23 cellular contexts compared by ENCODE assay signal in the genomic region with DNA sequence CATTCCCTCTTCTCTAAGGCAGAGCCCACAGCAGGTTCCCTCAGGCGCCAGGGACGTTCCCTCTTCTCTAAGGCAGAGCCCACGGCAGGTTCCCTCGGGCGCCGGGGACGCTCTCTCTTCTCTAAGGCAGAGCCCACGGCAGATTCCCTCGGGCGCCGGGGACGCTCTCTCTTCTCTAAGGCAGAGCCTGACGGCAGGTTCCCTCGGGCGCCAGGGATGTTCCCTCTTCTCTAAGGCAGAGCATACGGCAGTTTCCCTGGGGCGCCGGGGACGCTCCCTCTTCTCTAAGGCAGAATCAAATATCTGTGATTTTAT. TPM values are rescaled to one million over a fixed set of nuclear protein-coding genes. Genes with fewer than 3 reads are reported as not detected.
DNase-seq lines count a peak whose midpoint lies in the region; ATAC-seq and TF ChIP-seq lines count a peak whose summit lies in the region.
"Had no signal": no experiment of that assay in that cellular context is flagged by ENCODE, and none has a peak within 500 bp of the region (broad histone marks: within the 10 kb centered on the region; RNA-seq: fewer than 3 reads in every experiment).

No MANE protein-coding gene starts in this region.

- H3K9me2 ChIP-seq in GM23338 (ENCODE audit: insufficient read depth): no peaks in the 10 kb centered on the region

- no peak for ATAC-seq in GM23338
- ATAC-seq in foreskin keratinocyte: no peak
- ATAC-seq: gastroesophageal sphincter had no signal

- no peak for TF ChIP-seq CTCF in GM23338 (conservative IDR thresholded peaks at IDR 0.05; ENCODE audit: low read depth in 2 of 2)
- no peak for TF ChIP-seq CTCF in endodermal cell (conservative IDR thresholded peaks at IDR 0.05)
- no peak for TF ChIP-seq CTCF in osteoblast (IDR thresholded peaks at IDR 0.05; ENCODE audit: extremely low read depth, low read depth, low read length)
- no peak for TF ChIP-seq CTCF in foreskin keratinocyte (conservative IDR thresholded peaks at IDR 0.05)

- H3K4me1 ChIP-seq in GM23338 (ENCODE audit: insufficient read depth) (no peaks in the 10 kb centered on the region), endodermal cell (ENCODE audit: control insufficient read depth, insufficient read depth, low read length) (peaks cover 10% of the 10 kb centered on the region), osteoblast (ENCODE audit: insufficient read depth, low read length) (peaks cover 8% of the 10 kb centered on the region), foreskin keratinocyte (peaks cover 6% of the 10 kb centered on the region)
- H3K4me1 ChIP-seq: breast epithelium had no signal

- no peaks in the 10 kb centered on the region for H3K27me3 ChIP-seq in GM23338 (ENCODE audit: insufficient read depth)
- H3K27me3 ChIP-seq in endodermal cell (ENCODE audit: control insufficient read depth, insufficient read depth, low read length, poor library complexity, severe bottlenecking): no peaks in the 10 kb centered on the region
- H3K27me3 ChIP-seq in osteoblast (ENCODE audit: insufficient read depth, low read length): no peaks in the 10 kb centered on the region
- no peaks in the 10 kb centered on the region for H3K27me3 ChIP-seq in foreskin keratinocyte
- H3K27me3 ChIP-seq in H7 (ENCODE audit: control insufficient read depth, insufficient read depth, low read length): no peaks in the 10 kb centered on the region
- H3K27me3 ChIP-seq: breast epithelium, dorsolateral prefrontal cortex, gastroesophageal sphincter had no signal

- peaks cover 12% of the 10 kb centered on the region for H3K36me3 Mint-ChIP-seq in activated naive CD4-positive, alpha-beta T cell treated with anti-CD3 and anti-CD28 coated beads, Interleukin-2, amount 50 U/mL, for 24 hours
- peaks cover 15% of the 10 kb centered on the region for H3K36me3 Mint-ChIP-seq in activated naive CD4-positive, alpha-beta T cell treated with anti-CD3 and anti-CD28 coated beads for 36 hours (ENCODE audit: low read depth)
- H3K36me3 Mint-ChIP-seq in GM23338 (ENCODE audit: low read depth) (peaks cover 42% of the 10 kb centered on the region), endodermal cell (ENCODE audit: low read depth) (peaks cover 60% of the 10 kb centered on the region)

- H3K36me3 ChIP-seq in GM23338 (ENCODE audit: insufficient read depth): no peaks in the 10 kb centered on the region; the same call in 1 of the 2 replicates
- peaks cover 26% of the 10 kb centered on the region for H3K36me3 ChIP-seq in endodermal cell (ENCODE audit: control insufficient read depth, insufficient read depth, low read length)
- peaks cover 17% of the 10 kb centered on the region for H3K36me3 ChIP-seq in osteoblast (ENCODE audit: insufficient read depth, low read length)
- H3K36me3 ChIP-seq in H7 (replicated peaks; ENCODE audit: control insufficient read depth, insufficient read depth, low read length): peaks cover 8% of the 10 kb centered on the region
- H3K36me3 ChIP-seq: breast epithelium had no signal

- H3K27ac Mint-ChIP-seq in activated naive CD4-positive, alpha-beta T cell treated with anti-CD3 and anti-CD28 coated beads, Interleukin-2, amount 50 U/mL, for 24 hours: peak overlapping the region; percentile 51
- H3K27ac Mint-ChIP-seq in activated naive CD4-positive, alpha-beta T cell treated with anti-CD3 and anti-CD28 coated beads for 36 hours: no peak overlapping the region
- H3K27ac Mint-ChIP-seq in GM23338 (peak overlapping the region; percentile 76), endodermal cell (peak overlapping the region; percentile 58)

- H3K27ac ChIP-seq in GM23338 (ENCODE audit: low read depth): no peak overlapping the region
- peak overlapping the region; percentile 68 for H3K27ac ChIP-seq in endodermal cell (ENCODE audit: low read depth, low read length)
- no peak overlapping the region for H3K27ac ChIP-seq in osteoblast (ENCODE audit: low read depth, low read length)
- H3K27ac ChIP-seq in foreskin keratinocyte: no peak overlapping the region
- H3K27ac ChIP-seq: breast epithelium, dorsolateral prefrontal cortex, gastroesophageal sphincter had no signal

- H3K9ac ChIP-seq in endodermal cell (ENCODE audit: extremely low read depth, low read length, poor library complexity, severe bottlenecking): no peak overlapping the region

- H2AFZ ChIP-seq in GM23338 (no peak overlapping the region), osteoblast (ENCODE audit: low read length) (no peak overlapping the region)

- intact Hi-C loops in activated naive CD4-positive, alpha-beta T cell treated with anti-CD3 and anti-CD28 coated beads for 36 hours (cut with micrococcal nuclease): loop anchor here (5.0 to 10.0 kb wide), 2 partner anchors 181 to 197 kb away; no protein-coding TSS in a partner anchor

- H3K4me3 ChIP-seq in GM23338: no peak overlapping the region
- no peak overlapping the region for H3K4me3 ChIP-seq in endodermal cell (ENCODE audit: low read length)
- no peak overlapping the region for H3K4me3 ChIP-seq in osteoblast (ENCODE audit: insufficient read depth, low read length)
- H3K4me3 ChIP-seq in H7 (ENCODE audit: insufficient read depth, low read depth, low read length): no peak overlapping the region
- H3K4me3 ChIP-seq: breast epithelium, dorsolateral prefrontal cortex, gastroesophageal sphincter had no signal

- H3K4me3 Mint-ChIP-seq in activated naive CD4-positive, alpha-beta T cell treated with anti-CD3 and anti-CD28 coated beads, Interleukin-2, amount 50 U/mL, for 24 hours: no peak overlapping the region
- no peak overlapping the region for H3K4me3 Mint-ChIP-seq in activated naive CD4-positive, alpha-beta T cell treated with anti-CD3 and anti-CD28 coated beads for 36 hours
- H3K4me3 Mint-ChIP-seq in GM23338: peak overlapping the region; percentile 29; the same call in 1 of the 3 replicates
- H3K4me3 Mint-ChIP-seq in endodermal cell: no peak overlapping the region
- H3K4me3 Mint-ChIP-seq: activated naive CD8-positive, alpha-beta T cell treated with anti-CD3 and anti-CD28 coated beads, Interleukin-2, amount 10 ng/mL, durations not matched to agents 7 days and 5 days had no signal

- H3K4me2 ChIP-seq in GM23338 (no peak overlapping the region), osteoblast (ENCODE audit: insufficient read depth, low read length) (no peak overlapping the region)

- H3K79me2 ChIP-seq in GM23338 (replicated peaks; ENCODE audit: insufficient read depth) (0 out of 2 replicates have a peak, but pooled peaks cover under 1% of the 10 kb centered on the region), osteoblast (ENCODE audit: insufficient read depth, low read length) (no peaks in the 10 kb centered on the region)

- WGBS in endodermal cell (ENCODE audit: insufficient coverage in 1 of 2, insufficient read length in 1 of 2), 2 experiments: 74 to 84% methylated on average over 9 to 19 of the region's 19 CpGs

- peaks cover 53% of the 10 kb centered on the region for H3K4me1 Mint-ChIP-seq in activated naive CD4-positive, alpha-beta T cell treated with anti-CD3 and anti-CD28 coated beads, Interleukin-2, amount 50 U/mL, for 24 hours
- peaks cover 50% of the 10 kb centered on the region for H3K4me1 Mint-ChIP-seq in activated naive CD4-positive, alpha-beta T cell treated with anti-CD3 and anti-CD28 coated beads for 36 hours (ENCODE audit: low read depth)
- H3K4me1 Mint-ChIP-seq in GM23338: peaks cover 33% of the 10 kb centered on the region
- no peaks in the 10 kb centered on the region for H3K4me1 Mint-ChIP-seq in endodermal cell

- H3K27me3 Mint-ChIP-seq in activated naive CD4-positive, alpha-beta T cell treated with anti-CD3 and anti-CD28 coated beads, Interleukin-2, amount 50 U/mL, for 24 hours: no peaks in the 10 kb centered on the region
- H3K27me3 Mint-ChIP-seq in activated naive CD4-positive, alpha-beta T cell treated with anti-CD3 and anti-CD28 coated beads for 36 hours (ENCODE audit: low read depth): no peaks in the 10 kb centered on the region
- H3K27me3 Mint-ChIP-seq in GM23338 (ENCODE audit: insufficient read depth, low read depth, poor library complexity) (peaks cover 3% of the 10 kb centered on the region), endodermal cell (ENCODE audit: insufficient read depth) (no peaks in the 10 kb centered on the region)
- H3K27me3 Mint-ChIP-seq: activated naive CD8-positive, alpha-beta T cell treated with anti-CD3 and anti-CD28 coated beads, Interleukin-2, amount 10 ng/mL, durations not matched to agents 7 days and 5 days had no signal

- H3K9me3 Mint-ChIP-seq in activated naive CD4-positive, alpha-beta T cell treated with anti-CD3 and anti-CD28 coated beads, Interleukin-2, amount 50 U/mL, for 24 hours: no peaks in the 10 kb centered on the region
- no peaks in the 10 kb centered on the region for H3K9me3 Mint-ChIP-seq in activated naive CD4-positive, alpha-beta T cell treated with anti-CD3 and anti-CD28 coated beads for 36 hours
- no peaks in the 10 kb centered on the region for H3K9me3 Mint-ChIP-seq in GM23338
- no peaks in the 10 kb centered on the region for H3K9me3 Mint-ChIP-seq in endodermal cell
- H3K9me3 Mint-ChIP-seq: activated naive CD8-positive, alpha-beta T cell treated with anti-CD3 and anti-CD28 coated beads, Interleukin-2, amount 10 ng/mL, durations not matched to agents 7 days and 5 days had no signal

- CTCF ChIA-PET in activated naive CD4-positive, alpha-beta T cell treated with anti-CD3 and anti-CD28 coated beads for 36 hours (lab: Charles Lee): no interaction called here

- H3K9me3 ChIP-seq in endodermal cell (ENCODE audit: control insufficient read depth, low read length): no peaks in the 10 kb centered on the region
- no peaks in the 10 kb centered on the region for H3K9me3 ChIP-seq in osteoblast (ENCODE audit: low read depth, low read length)
- H3K9me3 ChIP-seq: breast epithelium, gastroesophageal sphincter had no signal

- H3F3A ChIP-seq in GM23338 (replicated peaks; ENCODE audit: low read depth): no peaks in the 10 kb centered on the region

- H4K20me1 ChIP-seq in GM23338 (replicated peaks; ENCODE audit: insufficient read depth) (no peaks in the 10 kb centered on the region), osteoblast (ENCODE audit: insufficient read depth, low read length) (no peaks in the 10 kb centered on the region)

- DNase-seq in activated naive CD4-positive, alpha-beta T cell treated with anti-CD3 and anti-CD28 coated beads for 36 hours: no peak
- DNase-seq in GM23338 (ENCODE audit: low spot score) (no peak), endodermal cell (no peak), osteoblast (ENCODE audit: insufficient read length, low spot score, missing footprints) (peak; percentile 25), foreskin keratinocyte (no peak), H7 (no peak), globus pallidus (ENCODE audit: low spot score) (no peak)
- DNase-seq: activated CD4-positive, CD25-positive, alpha-beta regulatory T cell; COR-L47; Karpas-422; NCI-H1048; NCI-H2081 treated with DMSO at 0.1 percent for 48 hours; NCI-H524 treated with DMSO at 0.1 percent for 48 hours; stimulated activated CD4-positive, alpha-beta T cell treated with anti-CD3 and anti-CD28 coated beads, Interleukin-2, amount 100 ng/mL, for 48 hours had no signal

RNA-seq across cellular contexts. Expression of a gene that starts 24.3 kb away (rescaled TPM):
- 10 to 100 TPM; 26.1 to 26.7 TPM for total RNA-seq in activated naive CD4-positive, alpha-beta T cell treated with anti-CD3 and anti-CD28 coated beads for 36 hours
- 22.8 and 23.1 TPM in 2 replicates for total RNA-seq in GM23338 (2014; rRNA removed; shearing (Covaris generic))
- polyA plus RNA-seq in GM23338 (2016; fragmentation: Nextera tagmentation; extraction: Ambion mirVana) (11.3 and 12.8 TPM in 2 replicates), foreskin keratinocyte (17.8 and 18.7 TPM in 2 replicates)
- total RNA-seq in endodermal cell (10 to 100 TPM; 34.8 to 35.5 TPM), osteoblast (25.6 and 29.3 TPM in 2 replicates), foreskin keratinocyte (16.9 and 19.0 TPM in 2 replicates)
- polyA plus RNA-seq in endodermal cell (2013, experiment 1 of 2): 16.8 TPM
- polyA plus RNA-seq in endodermal cell (2013, experiment 2 of 2): 16.0 TPM
- 20.2 and 24.0 TPM in 2 replicates for total RNA-seq in H7 (2014; rRNA removed; shearing (Covaris generic))

RNA-seq across cellular contexts. Expression of a gene that starts 53.6 kb away (rescaled TPM):
- not detected for total RNA-seq in activated naive CD4-positive, alpha-beta T cell treated with anti-CD3 and anti-CD28 coated beads for 36 hours
- total RNA-seq in GM23338 (2014; rRNA removed; shearing (Covaris generic)): 0.12 and 1.0 TPM in 2 replicates
- polyA plus RNA-seq in GM23338 (2016; fragmentation: Nextera tagmentation; extraction: Ambion mirVana): 0.61 and 0.63 TPM in 2 replicates
- total RNA-seq in endodermal cell: under 1 TPM; 0.11 to 0.15 TPM
- 0.89 TPM for polyA plus RNA-seq in endodermal cell (2013, experiment 1 of 2)
- polyA plus RNA-seq in endodermal cell (2013, experiment 2 of 2): 0.70 TPM
- total RNA-seq in osteoblast: 1.5 and 2.2 TPM in 2 replicates
- total RNA-seq in foreskin keratinocyte: 0.07 TPM in 1 of 2 replicates, not detected in the other
- polyA plus RNA-seq in foreskin keratinocyte: 0.06 TPM in 1 of 2 replicates, not detected in the other
- 0.07 and 0.10 TPM in 2 replicates for total RNA-seq in H7 (2014; rRNA removed; shearing (Covaris generic))
- total RNA-seq: activated naive CD8-positive, alpha-beta T cell treated with anti-CD3 and anti-CD28 coated beads, Interleukin-2, amount 10 ng/mL, durations not matched to agents 7 days and 5 days; breast epithelium; Daoy; liver; ureter had no signal
- polyA plus RNA-seq: esophagus had no signal
